ENCODE assay signal across 8 cellular contexts in genomic region chr1:18950415-18951026, GRCh38. TPM values are rescaled to one million over a fixed set of nuclear protein-coding genes. Genes with fewer than 3 reads are reported as not detected.
DNase-seq lines count a peak whose midpoint lies in the region; ATAC-seq and TF ChIP-seq lines count a peak whose summit lies in the region.

No MANE protein-coding gene starts in this region.

- no peak overlapping the region for H3K56ac ChIP-seq in H9 (ENCODE audit: insufficient read length, low read depth, low read length)

- H3K9me3 ChIP-seq in H9 (ENCODE audit: control insufficient read depth, low read depth, low read length), result no peaks in the 10 kb centered on the region
- H3K9me3 ChIP-seq in subcutaneous abdominal adipose tissue (ENCODE audit: control insufficient read depth in 5 of 5, low read length in 5 of 5), result no peaks in the 10 kb centered on the region

- WGBS in H9 (ENCODE audit: extremely low coverage, insufficient read length, low lambda C conversion rate), result no CpG with 5 or more reads among the region's 19 CpGs

- no peak overlapping the region for H2BK120ac ChIP-seq in H9 (ENCODE audit: low read depth, low read length, poor library complexity, severe bottlenecking)

- no peak overlapping the region for H4K5ac ChIP-seq in H9 (ENCODE audit: insufficient read length, low read depth, low read length)

- H3K4me2 ChIP-seq in H9 (ENCODE audit: insufficient read depth, insufficient read length, low read length), result peak overlapping the region; percentile 15

- no peaks in the 10 kb centered on the region for H3K79me2 ChIP-seq in H9 (ENCODE audit: insufficient read depth, low read length)

- H3K27ac ChIP-seq in H9 (ENCODE audit: insufficient read length, low read depth, low read length), result no peak overlapping the region
- H3K27ac ChIP-seq in subcutaneous abdominal adipose tissue (ENCODE audit: low read depth, low read length), result peak overlapping the region; percentile 94

- no peak overlapping the region for H3K4ac ChIP-seq in H9 (ENCODE audit: low read depth, low read length)

- H3K9ac ChIP-seq in H9 (ENCODE audit: extremely low read depth, insufficient read length, low read length) (no peak overlapping the region), subcutaneous abdominal adipose tissue (ENCODE audit: low read length in 5 of 5) (peak overlapping the region; percentile 78 to 82 (median 81))

- H3K4me1 Mint-ChIP-seq in H9 (peaks cover 29 to 42% of the 10 kb centered on the region in 2 experiments), immature natural killer cell (peaks cover 95 to 96% of the 10 kb centered on the region in 2 donors)
- H3K4me1 Mint-ChIP-seq in activated naive CD8-positive, alpha-beta T cell treated with anti-CD3 and anti-CD28 coated beads for 36 hours, result peaks cover 88% of the 10 kb centered on the region

- H2AFZ ChIP-seq in H9 (ENCODE audit: low read length), result no peak overlapping the region

- peaks cover 22% of the 10 kb centered on the region for H3K27me3 Mint-ChIP-seq in H9 (ENCODE audit: low read depth)
- H3K27me3 Mint-ChIP-seq in activated naive CD8-positive, alpha-beta T cell treated with anti-CD3 and anti-CD28 coated beads for 36 hours, result no peaks in the 10 kb centered on the region
- peaks cover 30 to 39% (median 38%) of the 10 kb centered on the region in 3 donors for H3K27me3 Mint-ChIP-seq in immature natural killer cell (ENCODE audit: low read depth in 3 of 3)

- H3K4me3 Mint-ChIP-seq in H9 (peak overlapping the region in 1 of 2 experiments; percentile 60; a peak in 2 of 5 replicates), immature natural killer cell (peak overlapping the region; percentile 82 to 93 (median 88))
- H3K4me3 Mint-ChIP-seq in activated naive CD8-positive, alpha-beta T cell treated with anti-CD3 and anti-CD28 coated beads for 36 hours, result peak overlapping the region; percentile 78

- peak overlapping the region; percentile 33 for H3K18ac ChIP-seq in H9 (ENCODE audit: insufficient read length, low read depth, low read length)

- no peak overlapping the region for H3T11ph ChIP-seq in H9 (ENCODE audit: low read length)

- peaks cover 0 to 3% (median 0%) of the 10 kb centered on the region in 5 donors for H3K36me3 ChIP-seq in subcutaneous abdominal adipose tissue (ENCODE audit: control insufficient read depth in 5 of 5, insufficient read depth in 5 of 5, low read length in 5 of 5)

- H2BK12ac ChIP-seq in H9 (ENCODE audit: insufficient read length, low read depth, low read length), result peak overlapping the region; percentile 55

- H4K20me1 ChIP-seq in H9 (ENCODE audit: control insufficient read depth, insufficient read depth, insufficient read length), result no peaks in the 10 kb centered on the region

- H3K14ac ChIP-seq in H9 (ENCODE audit: insufficient read depth, low read length), result peak overlapping the region; percentile 31; the same call in 1 of the 2 replicates

- no peak overlapping the region for H2BK5ac ChIP-seq in H9 (ENCODE audit: insufficient read length, low read length)

- H4K8ac ChIP-seq in H9 (replicated peaks; ENCODE audit: insufficient read length, low read depth, low read length), result no peak overlapping the region

- DNase-seq in H9 (no peak), immature natural killer cell (peak in 2 of 3 donors; percentile 50 to 57), DMS53 (lab: John Stamatoyannopoulos, UW) (no peak), NCI-H526 (lab: John Stamatoyannopoulos, UW) (no peak), NCI-H146 treated with DMSO at 0.1 percent for 48 hours (lab: John Stamatoyannopoulos, UW; ENCODE audit: unreplicated experiment) (no peak)
- DNase-seq in activated naive CD8-positive, alpha-beta T cell treated with anti-CD3 and anti-CD28 coated beads for 36 hours, result no peak

- H3K23ac ChIP-seq in H9 (ENCODE audit: insufficient read length, low read depth, low read length), result no peak overlapping the region

- TF ChIP-seq CTCF in H9 (conservative IDR thresholded peaks at IDR 0.05), result no peak

- H3K27me3 ChIP-seq in H9 (ENCODE audit: insufficient read depth, low read length), result no peaks in the 10 kb centered on the region; the same call in 1 of the 2 replicates
- H3K27me3 ChIP-seq in subcutaneous abdominal adipose tissue (ENCODE audit: control insufficient read depth in 5 of 5, insufficient read depth in 4 of 5, low read length in 5 of 5), result no peaks in the 10 kb centered on the region

- H4K91ac ChIP-seq in H9 (ENCODE audit: insufficient read length, low read depth, low read length), result no peak overlapping the region

- H3K23me2 ChIP-seq in H9 (ENCODE audit: insufficient read length, low read depth, low read length, poor library complexity, severe bottlenecking), result peaks cover 4% of the 10 kb centered on the region

- H3K36me3 Mint-ChIP-seq in H9 (ENCODE audit: insufficient read depth in 1 of 3, low read depth in 3 of 3), result no peaks in the 10 kb centered on the region
- peaks cover 13% of the 10 kb centered on the region for H3K36me3 Mint-ChIP-seq in activated naive CD8-positive, alpha-beta T cell treated with anti-CD3 and anti-CD28 coated beads for 36 hours
- H3K36me3 Mint-ChIP-seq in immature natural killer cell, result no peaks in the 10 kb centered on the region

- no peaks in the 10 kb centered on the region for H3K79me1 ChIP-seq in H9 (ENCODE audit: insufficient read depth, low read depth, low read length, poor library complexity, severe bottlenecking)

- no peak overlapping the region for H2BK20ac ChIP-seq in H9 (ENCODE audit: low read depth, low read length, poor library complexity, severe bottlenecking)

- H2AK5ac ChIP-seq in H9 (ENCODE audit: insufficient read length, low read length), result no peak overlapping the region

- no peak for ATAC-seq in GM18907 (IDR thresholded peaks at IDR 0.05; ENCODE audit: unreplicated experiment)

- H2BK15ac ChIP-seq in H9 (ENCODE audit: low read depth, low read length), result no peak overlapping the region

- H3K9me3 Mint-ChIP-seq in H9 (no peaks in the 10 kb centered on the region), immature natural killer cell (no peaks in the 10 kb centered on the region)
- no peaks in the 10 kb centered on the region for H3K9me3 Mint-ChIP-seq in activated naive CD8-positive, alpha-beta T cell treated with anti-CD3 and anti-CD28 coated beads for 36 hours

- H3K4me1 ChIP-seq in H9 (ENCODE audit: insufficient read depth, low read length) (peaks cover 6% of the 10 kb centered on the region; the same call in 1 of the 2 replicates), subcutaneous abdominal adipose tissue (ENCODE audit: control insufficient read depth in 5 of 5, insufficient read depth in 5 of 5, low read length in 5 of 5) (peaks cover 15 to 84% (median 82%) of the 10 kb centered on the region in 5 donors)

- H3K27ac Mint-ChIP-seq in H9 (peak overlapping the region in 2 of 3 experiments; percentile 81 to 82; a peak in 4 of 7 replicates), immature natural killer cell (peak overlapping the region; percentile 99 to 100 (median 99))
- H3K27ac Mint-ChIP-seq in activated naive CD8-positive, alpha-beta T cell treated with anti-CD3 and anti-CD28 coated beads for 36 hours, result peak overlapping the region; percentile 95

- H3K4me3 ChIP-seq in subcutaneous abdominal adipose tissue (ENCODE audit: low read depth in 1 of 5, low read length in 5 of 5), result peak overlapping the region; percentile 48 to 69 (median 55)

RNA-seq across cellular contexts. Expression of gene IFFO2, which starts 6.0 kb away (rescaled TPM):
- total RNA-seq in H9 (2021), result 3.6 and 6.1 TPM in 2 replicates
- 10 to 100 TPM; 21.4 to 21.7 TPM for total RNA-seq in activated naive CD8-positive, alpha-beta T cell treated with anti-CD3 and anti-CD28 coated beads for 36 hours
- 1 to 10 TPM; 1.9 to 3.9 (median 3.2) TPM for polyA plus RNA-seq in immature natural killer cell

RNA-seq across cellular contexts. Expression of gene ALDH4A1, which starts 48.2 kb away (rescaled TPM):
- 26.1 TPM in 2 replicates for total RNA-seq in H9 (2021)
- total RNA-seq in activated naive CD8-positive, alpha-beta T cell treated with anti-CD3 and anti-CD28 coated beads for 36 hours, result 1 to 10 TPM; 3.9 to 4.7 TPM
- 1 to 10 TPM; 1.7 to 6.7 (median 3.8) TPM for polyA plus RNA-seq in immature natural killer cell

Comparison
In these comparisons a context has a peak if more than half of its experiments do, and no peak if none do; other contexts are left out.
1. DNase-seq: peak in immature natural killer cell (2 of 3); none in H9 (single experiment), activated naive CD8-positive, alpha-beta T cell treated with anti-CD3 and anti-CD28 coated beads for 36 hours (single experiment), DMS53 (single experiment), NCI-H526 (0 of 2) and NCI-H146 treated with DMSO at 0.1 percent for 48 hours (single experiment).
2. Peak in every context shown above with its lines, with median percentiles within 50 percentile points of each other: H3K27ac Mint-ChIP-seq.